Comparison of ENCODE assay signal across 22 cellular contexts in the genomic region with DNA sequence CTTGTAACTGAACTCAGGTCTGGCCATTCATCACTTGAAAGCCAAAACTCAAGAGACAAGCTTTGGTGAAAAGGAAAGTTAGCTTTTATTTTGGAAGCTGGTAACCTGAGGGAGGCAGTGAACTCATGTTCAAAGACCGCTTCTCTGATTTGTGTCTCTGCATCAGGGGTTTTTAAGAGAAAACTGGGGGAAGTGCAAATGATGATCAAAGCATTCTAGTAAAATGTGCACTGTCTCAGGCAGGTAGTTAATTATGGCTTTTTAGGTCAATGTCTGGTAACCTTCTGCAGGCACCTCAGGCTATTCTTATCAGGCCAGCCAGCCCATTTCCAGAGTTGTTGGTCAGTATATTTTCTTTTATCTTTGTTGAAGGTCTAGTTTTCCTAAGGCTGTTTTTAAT.
"Had no signal": no experiment of that assay in that cellular context is flagged by ENCODE, and none has a peak within 500 bp of the region (broad histone marks: within the 10 kb centered on the region; RNA-seq: fewer than 3 reads in every experiment).

No MANE protein-coding gene starts in this region.

- H3K4me1 Mint-ChIP-seq: naive thymus-derived CD8-positive, alpha-beta T cell; nephron progenitor cell; neural crest cell; stimulated activated effector memory CD8-positive, alpha-beta T cell treated with anti-CD3 and anti-CD28 coated beads, Interleukin-12 subunit alpha, Interleukin-12 subunit beta, amount 100 ng/mL, for 72 hours; stimulated activated naive B cell treated with anti-CD40 and anti-IgM and Interleukin-4, amounts not matched to agents 10 μg/mL and 1 μg/mL and 100 μg/mL, for 72 hours had no signal

- H3K4me3 Mint-ChIP-seq: naive thymus-derived CD8-positive, alpha-beta T cell; natural killer cell treated with Interleukin-12 subunit alpha and Interleukin-12 subunit beta and Interleukin-15 and Interleukin-18, amount 100 ng/mL, for 72 hours; nephron progenitor cell; neural crest cell; stimulated activated effector memory CD8-positive, alpha-beta T cell treated with anti-CD3 and anti-CD28 coated beads, Interleukin-12 subunit alpha, Interleukin-12 subunit beta, amount 100 ng/mL, for 72 hours; stimulated activated naive B cell treated with anti-CD40 and anti-IgM and Interleukin-4, amounts not matched to agents 10 μg/mL and 1 μg/mL and 100 μg/mL, for 72 hours; stimulated activated naive CD8-positive, alpha-beta T cell treated with anti-CD3 and anti-CD28 coated beads, Interleukin-15, Interleukin-2, amounts not matched to agents 100 ng/mL and 50 ng/mL, for 24 hours; type B pancreatic cell had no signal

- DNase-seq: naive thymus-derived CD8-positive, alpha-beta T cell; nephron progenitor cell; nucleus accumbens; pancreas; right cardiac atrium; right lobe of liver; sigmoid colon; small intestine; stimulated activated CD4-positive, alpha-beta T cell treated with anti-CD3 and anti-CD28 coated beads, Interleukin-15, amount 100 ng/mL, for 24 hours; stimulated activated CD4-positive, alpha-beta T cell treated with anti-CD3 and anti-CD28 coated beads, Interleukin-2, amount 100 ng/mL, for 24 hours; stimulated activated CD4-positive, alpha-beta T cell treated with anti-CD3 and anti-CD28 coated beads, Interleukin-2, amount 100 ng/mL, for 48 hours; stimulated activated CD4-positive, alpha-beta T cell treated with anti-CD3 and anti-CD28 coated beads, Interleukin-4, amount 100 ng/mL, for 24 hours; stimulated activated naive B cell treated with anti-CD40 and anti-IgM and Interleukin-4, amounts not matched to agents 10 μg/mL and 1 μg/mL and 100 μg/mL, for 72 hours; stimulated activated naive CD4-positive, alpha-beta T cell treated with Interleukin-2 at 50 U/mL for 16 hours; stomach; thyroid gland; upper lobe of right lung had no signal

- ATAC-seq: naive thymus-derived CD8-positive, alpha-beta T cell; natural killer cell treated with Interleukin-12 subunit alpha and Interleukin-12 subunit beta and Interleukin-15 and Interleukin-18, amount 100 ng/mL, for 72 hours; pancreas; right cardiac atrium; right lobe of liver; stimulated activated effector memory CD8-positive, alpha-beta T cell treated with anti-CD3 and anti-CD28 coated beads, Interleukin-12 subunit alpha, Interleukin-12 subunit beta, amount 100 ng/mL, for 72 hours; stimulated activated naive B cell treated with anti-CD40 and anti-IgM and Interleukin-4, amounts not matched to agents 10 μg/mL and 1 μg/mL and 100 μg/mL, for 72 hours; upper lobe of right lung had no signal

- H3K27ac Mint-ChIP-seq: naive thymus-derived CD8-positive, alpha-beta T cell; natural killer cell treated with Interleukin-12 subunit alpha and Interleukin-12 subunit beta and Interleukin-15 and Interleukin-18, amount 100 ng/mL, for 72 hours; nephron progenitor cell; stimulated activated effector memory CD8-positive, alpha-beta T cell treated with anti-CD3 and anti-CD28 coated beads, Interleukin-12 subunit alpha, Interleukin-12 subunit beta, amount 100 ng/mL, for 72 hours; stimulated activated naive B cell treated with anti-CD40 and anti-IgM and Interleukin-4, amounts not matched to agents 10 μg/mL and 1 μg/mL and 100 μg/mL, for 72 hours; stimulated activated naive CD8-positive, alpha-beta T cell treated with anti-CD3 and anti-CD28 coated beads, Interleukin-15, Interleukin-2, amounts not matched to agents 100 ng/mL and 50 ng/mL, for 24 hours; type B pancreatic cell had no signal

- H3K36me3 Mint-ChIP-seq: stimulated activated effector memory CD8-positive, alpha-beta T cell treated with anti-CD3 and anti-CD28 coated beads, Interleukin-12 subunit alpha, Interleukin-12 subunit beta, amount 100 ng/mL, for 72 hours had no signal

- H3K27me3 Mint-ChIP-seq: naive thymus-derived CD8-positive, alpha-beta T cell; natural killer cell treated with Interleukin-12 subunit alpha and Interleukin-12 subunit beta and Interleukin-15 and Interleukin-18, amount 100 ng/mL, for 72 hours; stimulated activated naive B cell treated with anti-CD40 and anti-IgM and Interleukin-4, amounts not matched to agents 10 μg/mL and 1 μg/mL and 100 μg/mL, for 72 hours; stimulated activated naive CD8-positive, alpha-beta T cell treated with anti-CD3 and anti-CD28 coated beads, Interleukin-15, Interleukin-2, amounts not matched to agents 100 ng/mL and 50 ng/mL, for 24 hours; type B pancreatic cell had no signal
